22 cellular contexts compared by ENCODE assay signal in genomic region chr17:82092995-82093751, GRCh38. TPM values are rescaled to one million over a fixed set of nuclear protein-coding genes. Genes with fewer than 3 reads are reported as not detected.
DNase-seq lines count a peak whose midpoint lies in the region; ATAC-seq and TF ChIP-seq lines count a peak whose summit lies in the region.
"Had no signal": no experiment of that assay in that cellular context is flagged by ENCODE, and none has a peak within 500 bp of the region (broad histone marks: within the 10 kb centered on the region; RNA-seq: fewer than 3 reads in every experiment).

No MANE protein-coding gene starts in this region.

- no peak overlapping the region for H2BK12ac ChIP-seq in mesenchymal stem cell (ENCODE audit: low read length in 2 of 2)

- H4K8ac ChIP-seq in mesenchymal stem cell (ENCODE audit: low read length), result peak overlapping the region; percentile 51

- peaks cover 72 to 85% of the 10 kb centered on the region in 2 experiments for H3K36me3 ChIP-seq in HCT116 (ENCODE audit: control insufficient read depth in 1 of 2, insufficient read depth in 2 of 2, low read length in 2 of 2)
- H3K36me3 ChIP-seq in WERI-Rb-1, result peaks cover 96% of the 10 kb centered on the region
- H3K36me3 ChIP-seq in mesenchymal stem cell (ENCODE audit: control insufficient read depth in 1 of 2, insufficient read depth in 2 of 2, low read depth in 1 of 2, low read length in 2 of 2), result peaks cover 67 to 89% of the 10 kb centered on the region in 2 experiments

- peaks cover 96% of the 10 kb centered on the region for H3K79me2 ChIP-seq in HCT116 (ENCODE audit: insufficient read depth, low read length)

- no peak overlapping the region for H3K4ac ChIP-seq in mesenchymal stem cell (ENCODE audit: low read depth in 1 of 2, low read length in 2 of 2)

- TF ChIP-seq CTCF in HCT116 (IDR thresholded peaks at IDR 0.05 in 2 of 3, conservative IDR thresholded peaks at IDR 0.05 in 1 of 3; ENCODE audit: borderline replicate concordance in 1 of 3, insufficient read depth in 1 of 3, low read depth in 2 of 3, low read length in 2 of 3) (no peak), WERI-Rb-1 (IDR thresholded peaks at IDR 0.05; ENCODE audit: low read depth, low read length) (no peak)

- H4K91ac ChIP-seq in mesenchymal stem cell (ENCODE audit: low read length), result peak overlapping the region; percentile 6

- POLR2A ChIA-PET in HCT116 (lab: Charles Lee), result no interaction called here

- H2BK5ac ChIP-seq in mesenchymal stem cell (ENCODE audit: low read depth, low read length, poor library complexity, severe bottlenecking), result no peak overlapping the region

- no peak overlapping the region for H3K14ac ChIP-seq in mesenchymal stem cell (ENCODE audit: low read length in 2 of 2)

- no peak overlapping the region for H3K23ac ChIP-seq in mesenchymal stem cell (ENCODE audit: low read length in 2 of 2)

- no TSS peak for BruUV-seq in HCT116 (replicated peaks; lab: Mats Ljungman, UMichigan)

- H3K4me2 ChIP-seq in HCT116 (ENCODE audit: low read length), result no peak overlapping the region
- H3K4me2 ChIP-seq in mesenchymal stem cell (ENCODE audit: low read length, poor library complexity, severe bottlenecking), result no peak overlapping the region

- H3K9me3 ChIP-seq in HCT116 (ENCODE audit: control insufficient read depth in 1 of 2, insufficient read depth in 1 of 2, low read depth in 1 of 2, low read length in 2 of 2) (no peaks in the 10 kb centered on the region), WERI-Rb-1 (ENCODE audit: severe bottlenecking) (peaks cover 4% of the 10 kb centered on the region), mesenchymal stem cell (ENCODE audit: control insufficient read depth, low read length) (no peaks in the 10 kb centered on the region)
- H3K9me3 ChIP-seq: body of pancreas, Caco-2, pancreas, sigmoid colon, tibial nerve had no signal

- ATAC-seq in HCT116, result no peak
- no peak for ATAC-seq in HG03139 (IDR thresholded peaks at IDR 0.05; ENCODE audit: unreplicated experiment)
- ATAC-seq: activated T-cell treated with anti-CD3 and anti-CD28 coated beads, Interleukin-2, amount 50 U/mL, for 72 hours; body of pancreas; naive thymus-derived CD4-positive, alpha-beta T cell; pancreas; T-helper 17 cell had no signal

- H4K20me1 ChIP-seq in HCT116 (ENCODE audit: insufficient read depth), result peaks cover 9% of the 10 kb centered on the region; the same call in 1 of the 2 replicates

- peaks cover 7 to 15% of the 10 kb centered on the region in 2 experiments for H3K4me1 ChIP-seq in HCT116 (ENCODE audit: control insufficient read depth in 1 of 2, insufficient read depth in 2 of 2, low read length in 2 of 2)
- peaks cover 21% of the 10 kb centered on the region for H3K4me1 ChIP-seq in mesenchymal stem cell (ENCODE audit: control insufficient read depth, insufficient read depth, low read depth, low read length)

- H3K79me1 ChIP-seq in mesenchymal stem cell (replicated peaks; ENCODE audit: low read length, poor library complexity, severe bottlenecking), result peaks cover 34% of the 10 kb centered on the region

- H3K18ac ChIP-seq in mesenchymal stem cell (ENCODE audit: low read depth in 1 of 2, low read length in 2 of 2), result no peak overlapping the region

- CTCF ChIA-PET in HCT116 (lab: Charles Lee), result no interaction called here

- H2BK120ac ChIP-seq in mesenchymal stem cell (ENCODE audit: low read depth, low read length), result no peak overlapping the region

- no peak overlapping the region for H2BK15ac ChIP-seq in mesenchymal stem cell (ENCODE audit: low read depth, poor library complexity, severe bottlenecking)

- H3K9ac ChIP-seq in HCT116 (ENCODE audit: low read length) (no peak overlapping the region), mesenchymal stem cell (ENCODE audit: low read length) (no peak overlapping the region)

- H3K4me3 ChIP-seq in HCT116 (replicated peaks in 1 of 2; ENCODE audit: low read depth in 1 of 2, low read length in 2 of 2), result no peak overlapping the region
- no peak overlapping the region for H3K4me3 ChIP-seq in WERI-Rb-1 (ENCODE audit: low read depth, low read length)
- H3K4me3 ChIP-seq in mesenchymal stem cell (ENCODE audit: insufficient read depth in 1 of 2, low read depth in 1 of 2, low read length in 2 of 2), result no peak overlapping the region
- H3K4me3 ChIP-seq: body of pancreas, coronary artery, lung, pancreas, sigmoid colon, tibial nerve had no signal

- no peak overlapping the region for H2AK5ac ChIP-seq in mesenchymal stem cell (ENCODE audit: low read length, severe bottlenecking)

- peak overlapping the region; percentile 27; the same call in 1 of the 2 replicates for H3K27ac ChIP-seq in HCT116 (ENCODE audit: low read depth, low read length)
- no peak overlapping the region for H3K27ac ChIP-seq in WERI-Rb-1
- H3K27ac ChIP-seq in mesenchymal stem cell (ENCODE audit: low read length, poor library complexity, severe bottlenecking), result no peak overlapping the region
- H3K27ac ChIP-seq: body of pancreas, coronary artery, pancreas, sigmoid colon had no signal

- H3K27me3 ChIP-seq in HCT116 (ENCODE audit: insufficient read depth, low read length) (no peaks in the 10 kb centered on the region), WERI-Rb-1 (ENCODE audit: insufficient read depth, low read depth, severe bottlenecking) (no peaks in the 10 kb centered on the region), mesenchymal stem cell (ENCODE audit: control insufficient read depth in 1 of 2, insufficient read depth in 1 of 2, low read length in 2 of 2) (no peaks in the 10 kb centered on the region)
- H3K27me3 ChIP-seq: body of pancreas, pancreas, sigmoid colon, tibial nerve had no signal

- intact Hi-C loops in HCT116 (cut with micrococcal nuclease), result no loop called here

- TF ChIP-seq POLR2A in HCT116 (IDR thresholded peaks at IDR 0.05; ENCODE audit: borderline replicate concordance, extremely low read depth, insufficient read depth, insufficient read length), result no peak

- TF ChIP-seq RAD21 in HCT116 (IDR thresholded peaks at IDR 0.05; ENCODE audit: low read depth), result no peak

- 98% methylated on average over 40 of the region's 40 CpGs for WGBS in mesenchymal stem cell

- H2AFZ ChIP-seq in HCT116 (ENCODE audit: low read depth, low read length, poor library complexity, severe bottlenecking) (no peak overlapping the region), mesenchymal stem cell (ENCODE audit: low read depth, low read length) (no peak overlapping the region)

- no peaks in the 10 kb centered on the region for H3K9me2 ChIP-seq in HCT116 (ENCODE audit: insufficient read depth)

- DNase-seq in HCT116 (ENCODE audit: low read depth, low spot score), result no peak
- peak; percentile 7 for DNase-seq in WERI-Rb-1
- no peak for DNase-seq in mesenchymal stem cell
- no peak for DNase-seq in Ammon's horn (ENCODE audit: low spot score)
- DNase-seq: activated CD4-positive, alpha-beta memory T cell treated with anti-CD3 and anti-CD28 coated beads, Interleukin-2, amount 10 ng/mL, durations not matched to agents 7 days and 5 days; activated naive CD8-positive, alpha-beta T cell treated with anti-CD3 and anti-CD28 coated beads, Interleukin-2, amount 10 ng/mL, durations not matched to agents 7 days and 5 days; activated T-cell treated with anti-CD3 and anti-CD28 coated beads, Interleukin-2, amount 50 U/mL, for 72 hours; AML-193; body of pancreas; Karpas-422; NCI-H1048; NCI-H2029 treated with DMSO at 0.1 percent for 48 hours; sigmoid colon; stimulated activated naive CD4-positive, alpha-beta T cell had no signal

- RAD21 ChIA-PET in HCT116 (lab: Charles Lee; ENCODE audit: low non-redundant PET in 1 of 2, low total read pairs in 2 of 2, uncharacterized antibody in 2 of 2, unreplicated experiment in 2 of 2), result no interaction called here

TF ChIP-seq in HCT116, 20 proteins besides CTCF, POLR2A, EP300 and RAD21 (continues in another document):
- TF ChIP-seq EZH2 (IDR thresholded peaks at IDR 0.05) (no peak), ZFX (IDR thresholded peaks at IDR 0.05) (no peak), YY1 (IDR thresholded peaks at IDR 0.05; ENCODE audit: extremely low read depth, insufficient replicate concordance, low read depth, low read length) (no peak), SP1 (IDR thresholded peaks at IDR 0.05; ENCODE audit: low read depth) (no peak), ELF1 (IDR thresholded peaks at IDR 0.05; ENCODE audit: borderline replicate concordance, low read depth) (no peak), SIN3A (IDR thresholded peaks at IDR 0.05; ENCODE audit: low read depth) (no peak), CBX3 (IDR thresholded peaks at IDR 0.05; ENCODE audit: low read depth) (no peak)
- TF ChIP-seq, protein P1, sequence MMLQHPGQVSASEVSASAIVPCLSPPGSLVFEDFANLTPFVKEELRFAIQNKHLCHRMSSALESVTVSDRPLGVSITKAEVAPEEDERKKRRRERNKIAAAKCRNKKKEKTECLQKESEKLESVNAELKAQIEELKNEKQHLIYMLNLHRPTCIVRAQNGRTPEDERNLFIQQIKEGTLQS (IDR thresholded peaks at IDR 0.05), result no peak

RNA-seq across cellular contexts. Expression of gene FASN, which starts 4.9 kb away (rescaled TPM):
- total RNA-seq in HCT116 (2021; ENCODE audit: unreplicated experiment), result 754 TPM
- polyA plus RNA-seq in HCT116 (2012), result 391 and 513 TPM in 2 replicates
- 121 TPM for polyA plus RNA-seq in mesenchymal stem cell (2013, experiment 1 of 2)
- polyA plus RNA-seq in mesenchymal stem cell (2013, experiment 2 of 2), result 108 TPM

RNA-seq across cellular contexts. Expression of gene DUS1L, which starts 27.6 kb away (rescaled TPM):
- total RNA-seq in HCT116 (2021; ENCODE audit: unreplicated experiment), result 176 TPM
- 120 and 129 TPM in 2 replicates for polyA plus RNA-seq in HCT116 (2012)
- polyA plus RNA-seq in mesenchymal stem cell (2013, experiment 1 of 2), result 23.0 TPM
- 20.9 TPM for polyA plus RNA-seq in mesenchymal stem cell (2013, experiment 2 of 2)

RNA-seq across cellular contexts. Expression of gene GPS1, which starts 41.5 kb away (rescaled TPM):
- total RNA-seq in HCT116 (2021; ENCODE audit: unreplicated experiment), result 205 TPM
- 154 and 156 TPM in 2 replicates for polyA plus RNA-seq in HCT116 (2012)
- 63.6 TPM for polyA plus RNA-seq in mesenchymal stem cell (2013, experiment 1 of 2)
- 62.1 TPM for polyA plus RNA-seq in mesenchymal stem cell (2013, experiment 2 of 2)

RNA-seq across cellular contexts. Expression of gene RFNG, which starts 41.6 kb away (rescaled TPM):
- total RNA-seq in HCT116 (2021; ENCODE audit: unreplicated experiment), result 52.0 TPM
- polyA plus RNA-seq in HCT116 (2012), result 53.5 and 62.2 TPM in 2 replicates
- polyA plus RNA-seq in mesenchymal stem cell (2013, experiment 1 of 2), result 31.3 TPM
- polyA plus RNA-seq in mesenchymal stem cell (2013, experiment 2 of 2), result 31.7 TPM

RNA-seq across cellular contexts. Expression of gene DCXR, which starts 55.7 kb away (rescaled TPM):
- 306 TPM for total RNA-seq in HCT116 (2021; ENCODE audit: unreplicated experiment)
- polyA plus RNA-seq in HCT116 (2012), result 324 and 351 TPM in 2 replicates
- 39.7 TPM for polyA plus RNA-seq in mesenchymal stem cell (2013, experiment 1 of 2)
- 43.5 TPM for polyA plus RNA-seq in mesenchymal stem cell (2013, experiment 2 of 2)
